In the genomic region with DNA sequence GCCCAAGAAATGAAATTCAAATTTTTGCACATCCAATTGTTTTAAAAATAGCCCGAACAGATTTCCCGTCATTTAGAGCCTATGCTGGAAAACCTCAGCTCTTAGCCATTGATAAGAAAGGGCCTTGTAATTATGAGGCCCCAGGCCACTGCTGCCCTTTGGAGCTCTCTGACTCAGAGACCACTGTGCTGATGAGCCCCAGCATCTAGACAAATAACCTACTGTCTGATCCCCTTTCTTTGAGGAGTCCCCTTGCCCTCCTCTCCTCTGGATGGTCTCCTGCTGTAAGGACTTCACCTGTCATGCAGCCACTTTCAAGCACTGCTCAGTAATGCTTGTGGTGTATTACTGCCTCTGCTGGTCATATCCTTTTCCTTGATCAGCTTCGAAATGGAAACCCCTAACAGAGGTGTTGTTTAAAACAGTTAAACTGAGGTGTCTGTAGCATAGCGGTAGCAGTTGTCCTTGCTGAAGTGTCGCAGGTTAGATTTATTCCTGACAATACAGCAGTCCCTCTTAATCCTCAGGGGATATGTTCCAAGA, we compare ENCODE assay signal across 19 cellular contexts.
A peak's percentile ranks its signal among the peaks of the same experiment; 100 is the strongest.
DNase-seq lines count a peak whose midpoint lies in the region; ATAC-seq and TF ChIP-seq lines count a peak whose summit lies in the region.
"Had no signal": no experiment of that assay in that cellular context is flagged by ENCODE, and none has a peak within 500 bp of the region (broad histone marks: within the 10 kb centered on the region; RNA-seq: fewer than 3 reads in every experiment).

No MANE protein-coding gene starts in this region.

- DNase-seq in COLO829 (ENCODE audit: low spot score) (peak; percentile 54), H7 (peak; percentile 54), WERI-Rb-1 (no peak), iPS-NIHi11 (ENCODE audit: low spot score) (peak; percentile 13), lower lobe of right lung (no peak), SIG-M5 treated with dmso at 0.1 percent for 504 hours (lab: John Stamatoyannopoulos, UW; ENCODE audit: unreplicated experiment) (no peak)
- DNase-seq: ACHN, COR-L47, DMS 273 treated with DMSO at 0.1 percent for 48 hours, KBM-7, NCI-H1105 treated with DMSO at 0.1 percent for 48 hours, NCI-H187, NCI-H345, NCI-H524 treated with DMSO at 0.1 percent for 48 hours, T-cell had no signal

- peak; percentile 55 for TF ChIP-seq CTCF in WERI-Rb-1 (IDR thresholded peaks at IDR 0.05; ENCODE audit: low read depth, low read length)
- TF ChIP-seq CTCF in lower lobe of right lung (IDR thresholded peaks at IDR 0.05), result no peak

- no peak overlapping the region for H3K27ac ChIP-seq in WERI-Rb-1
- no peak overlapping the region for H3K27ac ChIP-seq in lower lobe of right lung
- H3K27ac ChIP-seq: SK-N-MC had no signal

- H3K4me3 ChIP-seq in H7 (ENCODE audit: insufficient read depth, low read depth, low read length) (no peak overlapping the region), WERI-Rb-1 (ENCODE audit: low read depth, low read length) (no peak overlapping the region), lower lobe of right lung (no peak overlapping the region)
- H3K4me3 ChIP-seq: SK-N-MC had no signal

- H3K9me3 ChIP-seq in WERI-Rb-1 (ENCODE audit: severe bottlenecking), result peaks cover 5% of the 10 kb centered on the region
- no peaks in the 10 kb centered on the region for H3K9me3 ChIP-seq in lower lobe of right lung

- H3K4me1 ChIP-seq in lower lobe of right lung, result no peaks in the 10 kb centered on the region

- H3K27me3 ChIP-seq in H7 (ENCODE audit: control insufficient read depth, insufficient read depth, low read length), result peaks cover 1% of the 10 kb centered on the region; the same call in 1 of the 2 replicates
- H3K27me3 ChIP-seq in WERI-Rb-1 (ENCODE audit: insufficient read depth, low read depth, severe bottlenecking), result no peaks in the 10 kb centered on the region
- H3K27me3 ChIP-seq in lower lobe of right lung (ENCODE audit: low read depth), result no peaks in the 10 kb centered on the region

- intact Hi-C loops in lower lobe of right lung (cut with DNase I), result no loop called here

- no peaks in the 10 kb centered on the region for H3K36me3 ChIP-seq in H7 (replicated peaks; ENCODE audit: control insufficient read depth, insufficient read depth, low read length)
- no peaks in the 10 kb centered on the region for H3K36me3 ChIP-seq in WERI-Rb-1
- H3K36me3 ChIP-seq in lower lobe of right lung, result no peaks in the 10 kb centered on the region

- no peak for ATAC-seq in HG02678 (IDR thresholded peaks at IDR 0.05; ENCODE audit: unreplicated experiment)
- ATAC-seq in lower lobe of right lung, result no peak
- no peak for ATAC-seq in GM19324 (IDR thresholded peaks at IDR 0.05; ENCODE audit: low FRiP score, unreplicated experiment)
- ATAC-seq: Panc1, T-cell had no signal

Comparison
In these comparisons a context has a peak if more than half of its experiments do, and no peak if none do; other contexts are left out.
1. DNase-seq: peak in COLO829 (single experiment), H7 (single experiment) and iPS-NIHi11 (single experiment); none in WERI-Rb-1 (single experiment), lower lobe of right lung (single experiment) and SIG-M5 treated with dmso at 0.1 percent for 504 hours (single experiment).